21 cellular contexts compared by ENCODE assay signal in the genomic region with DNA sequence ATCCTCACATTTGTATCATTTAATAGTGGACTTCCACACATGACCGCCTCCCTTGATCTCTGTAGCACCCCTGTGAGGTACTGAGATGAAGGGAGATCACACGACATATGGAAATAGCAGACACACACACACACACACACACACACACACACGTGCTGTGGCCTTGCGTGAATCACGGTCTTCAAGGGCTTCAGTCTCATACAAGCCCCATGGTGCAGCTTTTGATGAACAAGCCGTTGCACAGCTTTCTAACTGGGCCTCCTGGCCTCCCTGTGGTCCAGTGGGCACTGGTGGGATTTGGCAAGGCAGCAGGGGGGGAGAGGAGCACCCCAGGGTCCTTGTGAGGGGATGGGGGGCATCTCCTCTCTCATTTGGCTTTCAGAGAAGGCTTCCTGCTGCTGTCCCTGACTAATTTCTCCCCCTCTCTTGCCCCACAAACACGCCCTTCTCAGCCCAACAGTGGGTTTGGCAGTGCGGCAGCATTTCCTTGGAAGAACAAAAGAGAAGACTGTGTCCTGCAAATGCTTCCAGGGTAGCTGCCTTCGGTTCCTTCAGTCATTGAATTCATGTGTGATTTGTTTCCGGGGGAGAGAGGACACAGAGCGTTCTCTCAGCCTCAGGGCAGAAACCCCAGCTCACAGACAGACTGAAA.
A peak's percentile ranks its signal among the peaks of the same experiment; 100 is the strongest.
DNase-seq lines count a peak whose midpoint lies in the region; FAIRE-seq and TF ChIP-seq lines count a peak whose summit lies in the region.
"Had no signal": no experiment of that assay in that cellular context is flagged by ENCODE, and none has a peak within 500 bp of the region (broad histone marks: within the 10 kb centered on the region; RNA-seq: fewer than 3 reads in every experiment).

No MANE protein-coding gene starts in this region.

- WGBS in ectodermal cell, 2 experiments = 79 to 81% methylated on average over 11 of the region's 11 CpGs

- no peaks in the 10 kb centered on the region for H3F3A ChIP-seq in neural progenitor cell (ENCODE audit: low read depth)

- DNase-seq in AG08395 (ENCODE audit: low spot score) (peak; percentile 35), MG63 (peak; percentile 57), neural progenitor cell (ENCODE audit: low spot score) (no peak), activated gamma-delta T cell treated with Interleukin-2 at 50 U/mL for 16 hours (no peak), RCC 7860 (ENCODE audit: low spot score) (no peak), HPDE6-E6E7 (ENCODE audit: extremely low spot score) (no peak), GDM1 (lab: John Stamatoyannopoulos, UW) (no peak)
- DNase-seq: activated CD4-positive, alpha-beta T cell treated with anti-CD3 and anti-CD28 coated beads for 36 hours; COR-L47; effector CD8-positive, alpha-beta T cell; NCI-H2029 treated with DMSO at 0.1 percent for 48 hours; NCI-H510A treated with DMSO at 0.1 percent for 48 hours; pancreas; spleen; T-helper 9 cell; uterus had no signal

- peaks cover 28% of the 10 kb centered on the region for H3K4me1 ChIP-seq in ectodermal cell (ENCODE audit: control insufficient read depth, insufficient read depth, low read length)
- H3K4me1 ChIP-seq in neural progenitor cell = peaks cover 17% of the 10 kb centered on the region

- no peak overlapping the region for H3K9ac ChIP-seq in neural progenitor cell

- FAIRE-seq in RCC 7860 (lab: Jason Lieb, UNC) = no peak
- FAIRE-seq: GM12891, HTR-8/SVneo, pancreas had no signal

- no peak for TF ChIP-seq CTCF in neural progenitor cell (IDR thresholded peaks at IDR 0.05)

- H3K4me1 Mint-ChIP-seq in neural progenitor cell = peaks cover 48% of the 10 kb centered on the region
- H3K4me1 Mint-ChIP-seq: activated CD4-positive, alpha-beta T cell treated with anti-CD3 and anti-CD28 coated beads for 36 hours; activated naive CD4-positive, alpha-beta T cell treated with anti-CD3 and anti-CD28 coated beads, Interleukin-2, amount 50 U/mL, for 24 hours; stimulated activated effector memory CD8-positive, alpha-beta T cell treated with anti-CD3 and anti-CD28 coated beads, Interleukin-12 subunit alpha, Interleukin-12 subunit beta, amount 100 ng/mL, for 72 hours had no signal

- H3K4me3 ChIP-seq in MG63 = no peak overlapping the region
- no peak overlapping the region for H3K4me3 ChIP-seq in ectodermal cell (ENCODE audit: insufficient read depth, low read depth, low read length)
- H3K4me3 ChIP-seq in neural progenitor cell = no peak overlapping the region
- H3K4me3 ChIP-seq: pancreas, spleen, uterus had no signal

- H3K27ac ChIP-seq in ectodermal cell (ENCODE audit: insufficient read depth, low read depth, low read length, poor library complexity, severe bottlenecking) = peak overlapping the region; percentile 2
- no peak overlapping the region for H3K27ac ChIP-seq in neural progenitor cell
- H3K27ac ChIP-seq: pancreas, spleen had no signal

- H3K36me3 ChIP-seq in MG63 (no peaks in the 10 kb centered on the region), ectodermal cell (ENCODE audit: control insufficient read depth, insufficient read depth, low read length) (no peaks in the 10 kb centered on the region), neural progenitor cell (no peaks in the 10 kb centered on the region)
- H3K36me3 ChIP-seq: pancreas, spleen, uterus had no signal

- H3K9me3 ChIP-seq in MG63 (peaks cover under 1% of the 10 kb centered on the region), ectodermal cell (ENCODE audit: control insufficient read depth, low read length) (no peaks in the 10 kb centered on the region), neural progenitor cell (ENCODE audit: low read depth) (no peaks in the 10 kb centered on the region)
- H3K9me3 ChIP-seq: pancreas, spleen, uterus had no signal

- H3K36me3 Mint-ChIP-seq in neural progenitor cell = no peaks in the 10 kb centered on the region
- H3K36me3 Mint-ChIP-seq: activated naive CD4-positive, alpha-beta T cell treated with anti-CD3 and anti-CD28 coated beads, Interleukin-2, amount 50 U/mL, for 24 hours; stimulated activated effector memory CD8-positive, alpha-beta T cell treated with anti-CD3 and anti-CD28 coated beads, Interleukin-12 subunit alpha, Interleukin-12 subunit beta, amount 100 ng/mL, for 72 hours had no signal

- no peaks in the 10 kb centered on the region for H3K79me2 ChIP-seq in neural progenitor cell (ENCODE audit: low read depth)

- H3K4me3 Mint-ChIP-seq in neural progenitor cell = no peak overlapping the region
- H3K4me3 Mint-ChIP-seq: activated CD4-positive, alpha-beta T cell treated with anti-CD3 and anti-CD28 coated beads for 36 hours; activated naive CD4-positive, alpha-beta T cell treated with anti-CD3 and anti-CD28 coated beads, Interleukin-2, amount 50 U/mL, for 24 hours; stimulated activated effector memory CD8-positive, alpha-beta T cell treated with anti-CD3 and anti-CD28 coated beads, Interleukin-12 subunit alpha, Interleukin-12 subunit beta, amount 100 ng/mL, for 72 hours had no signal

- peak overlapping the region; percentile 73 for H2AFZ ChIP-seq in neural progenitor cell (replicated peaks)

- H3K27ac Mint-ChIP-seq in neural progenitor cell = peak overlapping the region; percentile 92
- H3K27ac Mint-ChIP-seq: activated CD4-positive, alpha-beta T cell treated with anti-CD3 and anti-CD28 coated beads for 36 hours; activated naive CD4-positive, alpha-beta T cell treated with anti-CD3 and anti-CD28 coated beads, Interleukin-2, amount 50 U/mL, for 24 hours; stimulated activated effector memory CD8-positive, alpha-beta T cell treated with anti-CD3 and anti-CD28 coated beads, Interleukin-12 subunit alpha, Interleukin-12 subunit beta, amount 100 ng/mL, for 72 hours had no signal

- H4K20me1 ChIP-seq in neural progenitor cell (ENCODE audit: low read depth) = no peaks in the 10 kb centered on the region

- H3K9me3 Mint-ChIP-seq in neural progenitor cell = no peaks in the 10 kb centered on the region
- H3K9me3 Mint-ChIP-seq: activated naive CD4-positive, alpha-beta T cell treated with anti-CD3 and anti-CD28 coated beads, Interleukin-2, amount 50 U/mL, for 24 hours; stimulated activated effector memory CD8-positive, alpha-beta T cell treated with anti-CD3 and anti-CD28 coated beads, Interleukin-12 subunit alpha, Interleukin-12 subunit beta, amount 100 ng/mL, for 72 hours had no signal

- H3K27me3 ChIP-seq in MG63 = no peaks in the 10 kb centered on the region
- no peaks in the 10 kb centered on the region for H3K27me3 ChIP-seq in ectodermal cell (ENCODE audit: control insufficient read depth, insufficient read depth, low read length, poor library complexity, severe bottlenecking)
- no peaks in the 10 kb centered on the region for H3K27me3 ChIP-seq in neural progenitor cell
- H3K27me3 ChIP-seq: pancreas, spleen, uterus had no signal

- peaks cover 7% of the 10 kb centered on the region for H3K27me3 Mint-ChIP-seq in neural progenitor cell (ENCODE audit: insufficient read depth, low read depth)
- H3K27me3 Mint-ChIP-seq: activated CD4-positive, alpha-beta T cell treated with anti-CD3 and anti-CD28 coated beads for 36 hours; activated naive CD4-positive, alpha-beta T cell treated with anti-CD3 and anti-CD28 coated beads, Interleukin-2, amount 50 U/mL, for 24 hours had no signal

- H3K4me2 ChIP-seq in neural progenitor cell = no peak overlapping the region

Comparison
In these comparisons a context has a peak if more than half of its experiments do, and no peak if none do; other contexts are left out.
1. DNase-seq: peak in AG08395 (single experiment) and MG63 (single experiment); none in neural progenitor cell (single experiment), activated gamma-delta T cell treated with Interleukin-2 at 50 U/mL for 16 hours (single experiment), RCC 7860 (single experiment), HPDE6-E6E7 (single experiment) and GDM1 (single experiment).